In the genomic region with DNA sequence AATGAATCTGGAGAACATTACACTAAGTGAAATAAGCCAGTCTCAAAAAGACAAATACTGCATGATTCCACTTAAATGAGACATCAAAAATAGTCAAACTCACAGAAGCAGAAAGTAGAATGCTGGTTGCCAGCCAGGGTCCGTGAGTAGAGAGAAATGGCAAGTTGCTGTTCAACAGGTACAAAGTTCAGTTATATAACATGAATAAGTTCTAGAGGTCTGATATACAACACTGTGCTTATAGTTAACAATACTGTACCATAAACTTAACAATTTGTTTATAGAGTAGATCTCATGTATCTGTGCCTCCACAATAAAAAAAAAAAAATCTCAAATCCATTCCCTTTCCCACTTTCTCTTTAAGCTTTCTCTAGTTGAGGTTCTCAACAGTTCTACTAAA, we compare ENCODE assay signal across 30 cellular contexts.
"Had no signal": no experiment of that assay in that cellular context is flagged by ENCODE, and none has a peak within 500 bp of the region (broad histone marks: within the 10 kb centered on the region; RNA-seq: fewer than 3 reads in every experiment).

No MANE protein-coding gene starts in this region.

- H3K27me3 ChIP-seq: brain microvascular endothelial cell, esophagus squamous epithelium, gastroesophageal sphincter had no signal

- DNase-seq: activated B cell treated with CpG ODN at 0.5 μM for 24 hours; activated CD4-positive, alpha-beta T cell treated with anti-CD3 and anti-CD28 coated beads for 48 hours; activated CD4-positive, alpha-beta T cell treated with anti-CD3 and anti-CD28 coated beads, Interleukin-2, amount 50 U/mL, for 1 hour; activated CD4-positive, alpha-beta T cell treated with anti-CD3 and anti-CD28 coated beads, Interleukin-2, amount 50 U/mL, for 48 hours; activated CD8-positive, alpha-beta memory T cell treated with anti-CD3 and anti-CD28 coated beads, Interleukin-2, amount 10 ng/mL, durations not matched to agents 7 days and 5 days; activated CD8-positive, alpha-beta memory T cell treated with anti-CD3 and anti-CD28 coated beads, Interleukin-2, amount 50 U/mL, for 4 hours; activated CD8-positive, alpha-beta T cell treated with anti-CD3 and anti-CD28 coated beads for 36 hours; activated gamma-delta T cell; activated naive CD4-positive, alpha-beta T cell treated with anti-CD3 and anti-CD28 coated beads, Interleukin-2, amount 50 U/mL, for 16 hours; activated naive CD4-positive, alpha-beta T cell treated with Interleukin-2 at 50 U/mL for 16 hours; activated T-cell treated with anti-CD3 and anti-CD28 coated beads, Interleukin-2, amount 50 U/mL, for 1 hour; activated T-cell treated with anti-CD3 and anti-CD28 coated beads, Interleukin-2, amount 50 U/mL, for 48 hours; amniotic stem cell; anterior cingulate cortex; brain microvascular endothelial cell; effector CD8-positive, alpha-beta T cell; esophagus squamous epithelium; foreskin melanocyte; SW 1271; T-cell; T1000; WERI-Rb-1 had no signal

- ATAC-seq: activated CD4-positive, CD25-positive, alpha-beta regulatory T cell treated with anti-CD3 and anti-CD28 coated beads, Interleukin-2, amount 50 U/mL, for 24 hours; activated CD8-positive, alpha-beta memory T cell treated with anti-CD3 and anti-CD28 coated beads, Interleukin-2, amount 10 ng/mL, durations not matched to agents 7 days and 5 days; activated CD8-positive, alpha-beta T cell treated with anti-CD3 and anti-CD28 coated beads for 36 hours; gastroesophageal sphincter; T-cell had no signal

- H3K4me3 Mint-ChIP-seq: activated B cell treated with CpG ODN at 0.5 μM for 24 hours; activated CD8-positive, alpha-beta memory T cell treated with anti-CD3 and anti-CD28 coated beads, Interleukin-2, amount 10 ng/mL, durations not matched to agents 7 days and 5 days; activated CD8-positive, alpha-beta T cell treated with anti-CD3 and anti-CD28 coated beads for 36 hours; activated naive CD8-positive, alpha-beta T cell; activated T-helper 1 cell treated with anti-CD3 and anti-CD28 coated beads, Interleukin-12 subunit alpha, Interleukin-12 subunit beta, Interleukin-2, Interleukin-4 antibody, amounts not matched to agents 30 ng/mL and 10 ng/mL and 1 ng/mL, durations not matched to agents 14 hours and 24 hours and 36 hours; central memory CD8-positive, alpha-beta T cell; T-cell; T-helper 1 cell treated with Interleukin-12 subunit alpha and Interleukin-12 subunit beta and Interleukin-4 antibody, amounts not matched to agents 30 μg/mL and 1 μg/mL, for 36 hours; T-helper 2 cell treated with Interferon-gamma antibody and Interleukin-4, amounts not matched to agents 5 μg/mL and 100 μg/mL, for 36 hours had no signal

- H3K4me1 Mint-ChIP-seq: activated CD8-positive, alpha-beta memory T cell treated with anti-CD3 and anti-CD28 coated beads, Interleukin-2, amount 10 ng/mL, durations not matched to agents 7 days and 5 days had no signal

- H3K4me3 ChIP-seq: esophagus squamous epithelium, gastroesophageal sphincter had no signal

- H3K36me3 ChIP-seq: brain microvascular endothelial cell, WERI-Rb-1 had no signal

- H3K27ac ChIP-seq: brain microvascular endothelial cell, epithelial cell of prostate, esophagus squamous epithelium, gastroesophageal sphincter, WERI-Rb-1 had no signal

- H3K4me1 ChIP-seq: esophagus squamous epithelium, gastroesophageal sphincter had no signal

- H3K27ac Mint-ChIP-seq: activated B cell treated with CpG ODN at 0.5 μM for 24 hours; activated CD8-positive, alpha-beta memory T cell treated with anti-CD3 and anti-CD28 coated beads, Interleukin-2, amount 10 ng/mL, durations not matched to agents 7 days and 5 days; activated CD8-positive, alpha-beta T cell treated with anti-CD3 and anti-CD28 coated beads for 36 hours; activated naive CD8-positive, alpha-beta T cell; activated T-helper 1 cell treated with anti-CD3 and anti-CD28 coated beads, Interleukin-12 subunit alpha, Interleukin-12 subunit beta, Interleukin-2, Interleukin-4 antibody, amounts not matched to agents 30 ng/mL and 10 ng/mL and 1 ng/mL, durations not matched to agents 14 hours and 24 hours and 36 hours; T-cell; T-helper 1 cell treated with Interleukin-12 subunit alpha and Interleukin-12 subunit beta and Interleukin-4 antibody, amounts not matched to agents 30 μg/mL and 1 μg/mL, for 36 hours; T-helper 2 cell treated with Interferon-gamma antibody and Interleukin-4, amounts not matched to agents 5 μg/mL and 100 μg/mL, for 36 hours had no signal

- H3K27me3 Mint-ChIP-seq: activated B cell treated with CpG ODN at 0.5 μM for 24 hours; activated CD8-positive, alpha-beta memory T cell treated with anti-CD3 and anti-CD28 coated beads, Interleukin-2, amount 10 ng/mL, durations not matched to agents 7 days and 5 days; activated CD8-positive, alpha-beta T cell treated with anti-CD3 and anti-CD28 coated beads for 36 hours; activated naive CD8-positive, alpha-beta T cell; central memory CD8-positive, alpha-beta T cell; T-cell had no signal
